In the genomic region with DNA sequence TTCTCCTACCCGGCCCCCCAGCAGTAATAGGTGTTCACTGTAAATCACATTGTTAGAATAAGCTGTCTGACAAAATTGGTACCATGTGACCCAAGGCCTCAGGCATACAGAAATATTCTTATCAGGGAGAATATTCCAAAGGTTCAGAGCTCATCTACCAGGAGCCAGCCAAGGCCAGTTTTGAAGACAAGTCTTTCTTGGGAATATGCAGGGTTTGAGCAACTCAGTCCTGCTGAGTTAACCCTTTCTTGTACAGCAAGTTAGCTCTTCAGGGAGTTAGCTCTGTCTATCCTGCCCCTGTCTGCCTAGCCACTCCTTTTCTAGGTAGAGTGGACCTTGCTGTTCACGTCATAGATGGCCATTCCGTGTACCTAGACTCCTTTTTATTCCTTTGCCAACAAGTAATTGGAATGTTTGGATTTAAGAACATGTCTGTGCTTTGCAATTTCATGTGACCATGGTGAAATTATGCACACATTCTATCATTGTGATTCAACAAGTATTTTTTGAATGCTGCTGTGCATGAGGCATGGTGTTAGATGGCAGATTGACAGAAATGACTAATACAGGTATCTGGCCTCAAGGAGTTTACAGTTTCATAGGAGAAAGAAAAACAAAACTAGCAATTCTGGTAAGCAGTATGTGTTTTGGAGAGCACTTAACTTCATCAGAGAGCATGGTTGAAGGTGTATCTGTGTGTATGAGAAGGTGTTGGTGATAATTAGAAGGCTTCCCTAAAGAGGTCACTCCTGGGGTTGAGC, we compare ENCODE assay signal across 10 cellular contexts. TPM values are rescaled to one million over a fixed set of nuclear protein-coding genes. Genes with fewer than 3 reads are reported as not detected.
A peak's percentile ranks its signal among the peaks of the same experiment; 100 is the strongest.
DNase-seq lines count a peak whose midpoint lies in the region; ATAC-seq, FAIRE-seq and TF ChIP-seq lines count a peak whose summit lies in the region.
"Had no signal": no experiment of that assay in that cellular context is flagged by ENCODE, and none has a peak within 500 bp of the region (broad histone marks: within the 10 kb centered on the region; RNA-seq: fewer than 3 reads in every experiment).

No MANE protein-coding gene starts in this region.

- H3K9me3 Mint-ChIP-seq in astrocyte (ENCODE audit: unreplicated experiment): no peaks in the 10 kb centered on the region

- TF ChIP-seq CTCF in astrocyte (IDR thresholded peaks at IDR 0.05; ENCODE audit: insufficient read depth, low read depth, low read length) (no peak), A673 (conservative IDR thresholded peaks at IDR 0.05; ENCODE audit: low read depth, low read length) (no peak)

- intact Hi-C loops in A673 (cut with micrococcal nuclease; ENCODE audit: unreplicated experiment): no loop called here

- H4K91ac ChIP-seq in trophoblast cell (ENCODE audit: low read depth, low read length): no peak overlapping the region

- H3K79me2 ChIP-seq in astrocyte (ENCODE audit: insufficient read depth, low read length) (peaks cover 87% of the 10 kb centered on the region), trophoblast cell (ENCODE audit: control insufficient read depth, insufficient read depth, low read length, poor library complexity) (no peaks in the 10 kb centered on the region)

- peaks cover 62% of the 10 kb centered on the region for H4K20me1 ChIP-seq in astrocyte (ENCODE audit: insufficient read depth, low read length)

- no peak overlapping the region for H3K4me3 ChIP-seq in astrocyte (ENCODE audit: insufficient read depth, low read depth, low read length)
- no peak overlapping the region for H3K4me3 ChIP-seq in trophoblast cell (ENCODE audit: low read depth, low read length)
- H3K4me3 ChIP-seq in A673 (ENCODE audit: low read depth, low read length, poor library complexity, severe bottlenecking): no peak overlapping the region

- POLR2A ChIA-PET in A673 (lab: Charles Lee; ENCODE audit: low non-redundant PET): no interaction called here

- H3K27ac ChIP-seq in astrocyte (ENCODE audit: low read depth, low read length) (peak overlapping the region; percentile 41), trophoblast cell (ENCODE audit: low read depth, low read length) (no peak overlapping the region), A673 (ENCODE audit: low read depth, low read length, poor library complexity, severe bottlenecking) (no peak overlapping the region)

- H3K4me1 ChIP-seq in astrocyte (ENCODE audit: insufficient read depth, low read length) (peaks cover 21% of the 10 kb centered on the region), trophoblast cell (ENCODE audit: control insufficient read depth in 1 of 2, insufficient read depth in 2 of 2, low read length in 2 of 2) (peaks cover 0 to 2% of the 10 kb centered on the region in 2 experiments), A673 (ENCODE audit: insufficient read depth, low read length, poor library complexity, severe bottlenecking) (no peaks in the 10 kb centered on the region)

- DNase-seq in astrocyte (ENCODE audit: low read depth) (peak; percentile 85), trophoblast cell (peak; percentile 65 to 95), Ammon's horn (ENCODE audit: low spot score) (no peak), A673 (ENCODE audit: low spot score) (no peak)
- DNase-seq: midbrain, SHP77 treated with DMSO at 0.1 percent for 48 hours had no signal

- H4K8ac ChIP-seq in trophoblast cell (ENCODE audit: low read depth, low read length): no peak overlapping the region

- H3K23ac ChIP-seq in trophoblast cell (ENCODE audit: low read length): no peak overlapping the region

- peaks cover 37% of the 10 kb centered on the region for H3K4me1 Mint-ChIP-seq in astrocyte (ENCODE audit: low read depth, unreplicated experiment)

- H2BK120ac ChIP-seq in trophoblast cell (ENCODE audit: insufficient read depth, low read length, poor library complexity): no peak overlapping the region

- no peak overlapping the region for H2BK12ac ChIP-seq in trophoblast cell (ENCODE audit: low read length)

- BruUV-seq in A673 (replicated peaks; lab: Mats Ljungman, UMichigan): no TSS peak

- no CpG with 5 or more reads among the region's 3 CpGs for WGBS in trophoblast cell (ENCODE audit: extremely low coverage, insufficient coverage, insufficient read length)

- no peak overlapping the region for H4K12ac ChIP-seq in trophoblast cell (ENCODE audit: low read depth, low read length)

- peak; percentile 74 for FAIRE-seq in astrocyte (lab: Jason Lieb, UNC)
- FAIRE-seq: frontal cortex had no signal

- H3K9me3 ChIP-seq in astrocyte (ENCODE audit: insufficient read depth, low read depth, low read length) (no peaks in the 10 kb centered on the region), trophoblast cell (ENCODE audit: insufficient read depth, low read depth, low read length) (no peaks in the 10 kb centered on the region), A673 (ENCODE audit: low read depth, low read length, poor library complexity, severe bottlenecking) (no peaks in the 10 kb centered on the region)

- ATAC-seq in GM18517 (IDR thresholded peaks at IDR 0.05; ENCODE audit: unreplicated experiment) (peak; percentile 39), HG02885 (IDR thresholded peaks at IDR 0.05; ENCODE audit: poor library complexity, unreplicated experiment) (peak; percentile 32), GM18505 (IDR thresholded peaks at IDR 0.05; ENCODE audit: unreplicated experiment) (no peak)

- no peaks in the 10 kb centered on the region for H3K27me3 Mint-ChIP-seq in astrocyte (ENCODE audit: low read depth, unreplicated experiment)

- H3K79me1 ChIP-seq in trophoblast cell (ENCODE audit: low read length): no peaks in the 10 kb centered on the region

- CTCF ChIA-PET in A673 (lab: Charles Lee): no interaction called here

- H3K4ac ChIP-seq in trophoblast cell (ENCODE audit: low read depth, low read length): no peak overlapping the region

- H3K4me3 Mint-ChIP-seq in astrocyte (ENCODE audit: unreplicated experiment): no peak overlapping the region

- no peak overlapping the region for H3K14ac ChIP-seq in trophoblast cell (ENCODE audit: low read length)

- no peak overlapping the region for H3K4me2 ChIP-seq in astrocyte (ENCODE audit: low read length)
- no peak overlapping the region for H3K4me2 ChIP-seq in trophoblast cell (ENCODE audit: low read length)

- no peak overlapping the region for H2AK5ac ChIP-seq in trophoblast cell (ENCODE audit: low read length)

- peaks cover 19% of the 10 kb centered on the region for H3K36me3 Mint-ChIP-seq in astrocyte (ENCODE audit: low read depth, unreplicated experiment)

- peak overlapping the region; percentile 2 for H3K27ac Mint-ChIP-seq in astrocyte (ENCODE audit: unreplicated experiment)

- TF ChIP-seq POLR2A in GM18505 (IDR thresholded peaks at IDR 0.05; ENCODE audit: borderline replicate concordance, extremely low read depth, insufficient read depth, insufficient read length): no peak

- H2AFZ ChIP-seq in astrocyte (ENCODE audit: low read depth, low read length) (no peak overlapping the region), trophoblast cell (ENCODE audit: insufficient read depth, low read length, poor library complexity) (no peak overlapping the region)

- no peak overlapping the region for H2BK5ac ChIP-seq in trophoblast cell (ENCODE audit: low read depth, low read length, poor library complexity)

- H3K18ac ChIP-seq in trophoblast cell (ENCODE audit: low read length): no peak overlapping the region

- H3K27me3 ChIP-seq in astrocyte (ENCODE audit: insufficient read depth, low read length) (no peaks in the 10 kb centered on the region), trophoblast cell (ENCODE audit: insufficient read depth, low read length) (no peaks in the 10 kb centered on the region), A673 (replicated peaks; ENCODE audit: insufficient read depth, low read depth, low read length, poor library complexity) (no peaks in the 10 kb centered on the region)

- peaks cover 3% of the 10 kb centered on the region for H3K36me3 ChIP-seq in astrocyte (ENCODE audit: insufficient read depth, low read length)
- H3K36me3 ChIP-seq in trophoblast cell (ENCODE audit: control insufficient read depth in 1 of 2, insufficient read depth in 2 of 2, low read length in 2 of 2): peaks cover 5 to 8% of the 10 kb centered on the region in 2 experiments
- H3K36me3 ChIP-seq in A673 (ENCODE audit: insufficient read depth, low read length, poor library complexity, severe bottlenecking): no peaks in the 10 kb centered on the region

- H3K9ac ChIP-seq in astrocyte (ENCODE audit: low read length) (no peak overlapping the region), trophoblast cell (ENCODE audit: low read length) (no peak overlapping the region)

RNA-seq across cellular contexts. Expression of a gene that starts 22.6 kb away (rescaled TPM):
- total RNA-seq in astrocyte (203 and 213 TPM in 2 replicates), A673 (2021) (3.5 and 6.1 TPM in 2 replicates)
- 38.6 and 40.3 TPM in 2 replicates for polyA plus RNA-seq in trophoblast cell (2013)

Comparison
In these comparisons a context has a peak if more than half of its experiments do, and no peak if none do; other contexts are left out.
1. DNase-seq: peak in astrocyte (single experiment) and trophoblast cell (2 of 2); none in Ammon's horn (single experiment) and A673 (single experiment).
2. RNA of a gene that starts 22.6 kb away (total RNA-seq): 203 to 213 TPM in astrocyte; 3.5 to 6.1 TPM in A673; every median in the first group is over 10 times any median in the second.